8 cellular contexts compared by ENCODE assay signal in the genomic region with DNA sequence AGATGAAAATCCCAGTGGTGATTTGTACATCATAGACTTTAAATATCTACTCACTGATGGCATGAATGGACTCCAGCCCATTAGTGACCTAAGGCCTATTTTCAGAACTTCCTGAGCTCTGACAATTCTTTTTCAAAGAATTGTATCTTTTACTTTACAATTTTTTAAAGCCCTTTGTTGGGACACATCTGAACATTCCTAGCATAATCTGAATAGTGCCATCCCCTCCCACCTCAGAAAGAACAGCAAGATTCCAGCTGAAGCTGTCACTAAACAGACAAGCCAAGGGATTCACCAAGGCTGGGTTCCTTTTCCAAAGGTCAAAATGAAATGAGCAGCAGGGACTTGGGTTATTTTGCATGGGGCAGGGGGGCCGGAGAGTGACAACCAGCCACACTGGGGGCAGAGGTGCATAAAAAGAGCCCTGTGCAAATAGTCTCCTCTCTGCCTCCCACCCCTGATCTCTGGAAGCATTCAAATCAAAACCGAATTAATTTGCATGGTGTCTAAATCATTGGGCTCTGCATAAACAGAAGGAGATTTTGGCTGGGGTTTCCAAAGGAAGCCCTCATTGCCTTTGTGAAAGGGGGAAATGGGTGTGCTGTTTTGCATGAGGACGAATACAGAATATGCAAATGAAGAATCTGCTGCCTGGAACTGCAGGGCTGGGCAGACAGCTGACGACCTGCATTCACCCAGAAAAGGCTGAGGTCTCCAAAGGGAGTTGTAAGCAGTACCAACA. TPM values are rescaled to one million over a fixed set of nuclear protein-coding genes. Genes with fewer than 3 reads are reported as not detected.
DNase-seq lines count a peak whose midpoint lies in the region; ATAC-seq and TF ChIP-seq lines count a peak whose summit lies in the region.

No MANE protein-coding gene starts in this region.

- H3K9me3 ChIP-seq in MM.1S (replicated peaks; ENCODE audit: insufficient read depth, low read length) (no peaks in the 10 kb centered on the region), mesodermal cell (ENCODE audit: control insufficient read depth, low read length) (no peaks in the 10 kb centered on the region)

- WGBS in mesodermal cell (ENCODE audit: insufficient coverage in 2 of 2), 2 experiments: 16 to 19% methylated on average over 3 of the region's 4 CpGs

- H3K4me3 Mint-ChIP-seq in GM23338: peak overlapping the region; percentile 32; the same call in 2 of the 3 replicates

- H3K36me3 ChIP-seq in GM23338 (ENCODE audit: insufficient read depth) (no peaks in the 10 kb centered on the region), MM.1S (replicated peaks; ENCODE audit: insufficient read depth, low read length) (no peaks in the 10 kb centered on the region), mesodermal cell (ENCODE audit: control insufficient read depth, insufficient read depth, low read length) (no peaks in the 10 kb centered on the region)

- no peak overlapping the region for H3K9ac ChIP-seq in MM.1S (ENCODE audit: low read length)

- H3K9me3 Mint-ChIP-seq in GM23338: no peaks in the 10 kb centered on the region

- H3K4me1 Mint-ChIP-seq in GM23338: peaks cover 49% of the 10 kb centered on the region

- no peaks in the 10 kb centered on the region for H3K27me3 Mint-ChIP-seq in GM23338 (ENCODE audit: insufficient read depth, low read depth, poor library complexity)

- H2AFZ ChIP-seq in GM23338: no peak overlapping the region
- H2AFZ ChIP-seq in MM.1S (ENCODE audit: low read length): no peak overlapping the region

- H3K79me2 ChIP-seq in GM23338 (replicated peaks; ENCODE audit: insufficient read depth): no peaks in the 10 kb centered on the region; the same call in 1 of the 2 replicates
- H3K79me2 ChIP-seq in MM.1S (ENCODE audit: low read length): no peaks in the 10 kb centered on the region

- H3K27me3 ChIP-seq in GM23338 (ENCODE audit: insufficient read depth) (no peaks in the 10 kb centered on the region), MM.1S (replicated peaks; ENCODE audit: insufficient read depth, low read length) (peaks cover 7% of the 10 kb centered on the region)

- peak; percentile 13 for DNase-seq in DMS153 (lab: John Stamatoyannopoulos, UW)
- DNase-seq in DMS153 treated with DMSO at 0.1 percent for 48 hours (lab: John Stamatoyannopoulos, UW; ENCODE audit: unreplicated experiment): no peak
- peak; percentile 63 for DNase-seq in GM23338 (ENCODE audit: low spot score)
- DNase-seq in MM.1S: no peak
- no peak for DNase-seq in NCI-H524 treated with DMSO at 0.1 percent for 48 hours (lab: John Stamatoyannopoulos, UW)
- no peak for DNase-seq in activated CD4-positive, CD25-positive, alpha-beta regulatory T cell (lab: John Stamatoyannopoulos, UW)
- DNase-seq in GF-D8 (lab: John Stamatoyannopoulos, UW): no peak

- H3K27ac ChIP-seq in GM23338 (ENCODE audit: low read depth): peak overlapping the region; percentile 52; the same call in 1 of the 2 replicates
- no peak overlapping the region for H3K27ac ChIP-seq in MM.1S (ENCODE audit: low read length)
- peak overlapping the region; percentile 24 for H3K27ac ChIP-seq in mesodermal cell (ENCODE audit: low read depth, low read length, severe bottlenecking)

- H3K4me2 ChIP-seq in GM23338 (peak overlapping the region; percentile 37), MM.1S (ENCODE audit: low read depth, low read length) (peak overlapping the region; percentile 22; the same call in 1 of the 2 replicates)

- TF ChIP-seq CTCF in GM23338 (conservative IDR thresholded peaks at IDR 0.05; ENCODE audit: low read depth in 2 of 2) (no peak), MM.1S (IDR thresholded peaks at IDR 0.05; ENCODE audit: low read length) (no peak)

- H3K36me3 Mint-ChIP-seq in GM23338 (ENCODE audit: low read depth): no peaks in the 10 kb centered on the region

- H3K4me1 ChIP-seq in GM23338 (ENCODE audit: insufficient read depth) (peaks cover 43% of the 10 kb centered on the region), MM.1S (ENCODE audit: low read length) (peaks cover 10% of the 10 kb centered on the region; the same call in 1 of the 2 replicates), mesodermal cell (ENCODE audit: control insufficient read depth, insufficient read depth, low read length, poor library complexity, severe bottlenecking) (peaks cover 27% of the 10 kb centered on the region)

- H3K9me2 ChIP-seq in GM23338 (ENCODE audit: insufficient read depth) (no peaks in the 10 kb centered on the region), MM.1S (replicated peaks; ENCODE audit: insufficient read depth, low read length) (no peaks in the 10 kb centered on the region)

- H3F3A ChIP-seq in GM23338 (replicated peaks; ENCODE audit: low read depth) (no peaks in the 10 kb centered on the region), MM.1S (ENCODE audit: insufficient read depth, low read length) (no peaks in the 10 kb centered on the region)

- no peaks in the 10 kb centered on the region for H4K20me1 ChIP-seq in GM23338 (replicated peaks; ENCODE audit: insufficient read depth)
- no peaks in the 10 kb centered on the region for H4K20me1 ChIP-seq in MM.1S (ENCODE audit: insufficient read depth, low read length)

- H3K4me3 ChIP-seq in GM23338 (peak overlapping the region; percentile 2; the same call in 1 of the 2 replicates), MM.1S (ENCODE audit: low read length) (no peak overlapping the region), mesodermal cell (ENCODE audit: extremely low read depth, insufficient read depth, low read length, poor library complexity, severe bottlenecking) (no peak overlapping the region)

- peak; percentile 81 for ATAC-seq in GM23338

- H3K27ac Mint-ChIP-seq in GM23338: peak overlapping the region; percentile 57

TF ChIP-seq in GM23338, 12 proteins besides CTCF, POLR2A, EP300 and RAD21:
- TF ChIP-seq, protein P1, sequence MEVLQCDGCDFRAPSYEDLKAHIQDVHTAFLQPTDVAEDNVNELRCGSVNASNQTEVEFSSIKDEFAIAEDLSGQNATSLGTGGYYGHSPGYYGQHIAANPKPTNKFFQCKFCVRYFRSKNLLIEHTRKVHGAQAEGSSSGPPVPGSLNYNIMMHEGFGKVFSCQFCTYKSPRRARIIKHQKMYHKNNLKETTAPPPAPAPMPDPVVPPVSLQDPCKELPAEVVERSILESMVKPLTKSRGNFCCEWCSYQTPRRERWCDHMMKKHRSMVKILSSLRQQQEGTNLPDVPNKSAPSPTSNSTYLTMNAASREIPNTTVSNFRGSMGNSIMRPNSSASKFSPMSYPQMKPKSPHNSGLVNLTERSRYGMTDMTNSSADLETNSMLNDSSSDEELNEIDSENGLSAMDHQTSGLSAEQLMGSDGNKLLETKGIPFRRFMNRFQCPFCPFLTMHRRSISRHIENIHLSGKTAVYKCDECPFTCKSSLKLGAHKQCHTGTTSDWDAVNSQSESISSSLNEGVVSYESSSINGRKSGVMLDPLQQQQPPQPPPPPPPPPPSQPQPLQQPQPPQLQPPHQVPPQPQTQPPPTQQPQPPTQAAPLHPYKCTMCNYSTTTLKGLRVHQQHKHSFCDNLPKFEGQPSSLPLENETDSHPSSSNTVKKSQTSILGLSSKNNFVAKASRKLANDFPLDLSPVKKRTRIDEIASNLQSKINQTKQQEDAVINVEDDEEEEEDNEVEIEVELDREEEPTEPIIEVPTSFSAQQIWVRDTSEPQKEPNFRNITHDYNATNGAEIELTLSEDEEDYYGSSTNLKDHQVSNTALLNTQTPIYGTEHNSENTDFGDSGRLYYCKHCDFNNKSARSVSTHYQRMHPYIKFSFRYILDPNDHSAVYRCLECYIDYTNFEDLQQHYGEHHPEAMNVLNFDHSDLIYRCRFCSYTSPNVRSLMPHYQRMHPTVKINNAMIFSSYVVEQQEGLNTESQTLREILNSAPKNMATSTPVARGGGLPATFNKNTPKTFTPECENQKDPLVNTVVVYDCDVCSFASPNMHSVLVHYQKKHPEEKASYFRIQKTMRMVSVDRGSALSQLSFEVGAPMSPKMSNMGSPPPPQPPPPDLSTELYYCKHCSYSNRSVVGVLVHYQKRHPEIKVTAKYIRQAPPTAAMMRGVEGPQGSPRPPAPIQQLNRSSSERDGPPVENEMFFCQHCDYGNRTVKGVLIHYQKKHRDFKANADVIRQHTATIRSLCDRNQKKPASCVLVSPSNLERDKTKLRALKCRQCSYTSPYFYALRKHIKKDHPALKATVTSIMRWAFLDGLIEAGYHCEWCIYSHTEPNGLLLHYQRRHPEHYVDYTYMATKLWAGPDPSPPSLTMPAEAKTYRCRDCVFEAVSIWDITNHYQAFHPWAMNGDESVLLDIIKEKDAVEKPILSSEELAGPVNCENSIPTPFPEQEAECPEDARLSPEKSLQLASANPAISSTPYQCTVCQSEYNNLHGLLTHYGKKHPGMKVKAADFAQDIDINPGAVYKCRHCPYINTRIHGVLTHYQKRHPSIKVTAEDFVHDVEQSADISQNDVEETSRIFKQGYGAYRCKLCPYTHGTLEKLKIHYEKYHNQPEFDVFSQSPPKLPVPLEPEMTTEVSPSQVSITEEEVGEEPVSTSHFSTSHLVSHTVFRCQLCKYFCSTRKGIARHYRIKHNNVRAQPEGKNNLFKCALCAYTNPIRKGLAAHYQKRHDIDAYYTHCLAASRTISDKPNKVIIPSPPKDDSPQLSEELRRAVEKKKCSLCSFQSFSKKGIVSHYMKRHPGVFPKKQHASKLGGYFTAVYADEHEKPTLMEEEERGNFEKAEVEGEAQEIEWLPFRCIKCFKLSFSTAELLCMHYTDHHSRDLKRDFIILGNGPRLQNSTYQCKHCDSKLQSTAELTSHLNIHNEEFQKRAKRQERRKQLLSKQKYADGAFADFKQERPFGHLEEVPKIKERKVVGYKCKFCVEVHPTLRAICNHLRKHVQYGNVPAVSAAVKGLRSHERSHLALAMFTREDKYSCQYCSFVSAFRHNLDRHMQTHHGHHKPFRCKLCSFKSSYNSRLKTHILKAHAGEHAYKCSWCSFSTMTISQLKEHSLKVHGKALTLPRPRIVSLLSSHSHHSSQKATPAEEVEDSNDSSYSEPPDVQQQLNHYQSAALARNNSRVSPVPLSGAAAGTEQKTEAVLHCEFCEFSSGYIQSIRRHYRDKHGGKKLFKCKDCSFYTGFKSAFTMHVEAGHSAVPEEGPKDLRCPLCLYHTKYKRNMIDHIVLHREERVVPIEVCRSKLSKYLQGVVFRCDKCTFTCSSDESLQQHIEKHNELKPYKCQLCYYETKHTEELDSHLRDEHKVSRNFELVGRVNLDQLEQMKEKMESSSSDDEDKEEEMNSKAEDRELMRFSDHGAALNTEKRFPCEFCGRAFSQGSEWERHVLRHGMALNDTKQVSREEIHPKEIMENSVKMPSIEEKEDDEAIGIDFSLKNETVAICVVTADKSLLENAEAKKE (CRISPR knock-in tag; IDR thresholded peaks at IDR 0.05): peak; percentile 37; the same call in 1 of the 2 replicates
- TF ChIP-seq NANOG (IDR thresholded peaks at IDR 0.05; ENCODE audit: borderline replicate concordance): no peak

RNA-seq across cellular contexts. Expression of gene EPHA4, which starts 17.2 kb away (rescaled TPM):
- total RNA-seq in GM23338 (2014; rRNA removed; shearing (Covaris generic)): 6.2 and 7.2 TPM in 2 replicates
- polyA plus RNA-seq in GM23338 (2016; fragmentation: Nextera tagmentation; extraction: Ambion mirVana): 4.1 and 5.5 TPM in 2 replicates
- polyA plus RNA-seq in mesodermal cell (2013, experiment 1 of 2): 9.2 TPM
- 12.6 TPM for polyA plus RNA-seq in mesodermal cell (2013, experiment 2 of 2)

Comparison
In these comparisons a context has a peak if more than half of its experiments do, and no peak if none do; other contexts are left out.
1. DNase-seq: peak in DMS153 (single experiment) and GM23338 (single experiment); none in DMS153 treated with DMSO at 0.1 percent for 48 hours (single experiment), MM.1S (single experiment), NCI-H524 treated with DMSO at 0.1 percent for 48 hours (single experiment), activated CD4-positive, CD25-positive, alpha-beta regulatory T cell (0 of 4) and GF-D8 (single experiment).